Comparison of ENCODE assay signal across 33 cellular contexts in the genomic region with DNA sequence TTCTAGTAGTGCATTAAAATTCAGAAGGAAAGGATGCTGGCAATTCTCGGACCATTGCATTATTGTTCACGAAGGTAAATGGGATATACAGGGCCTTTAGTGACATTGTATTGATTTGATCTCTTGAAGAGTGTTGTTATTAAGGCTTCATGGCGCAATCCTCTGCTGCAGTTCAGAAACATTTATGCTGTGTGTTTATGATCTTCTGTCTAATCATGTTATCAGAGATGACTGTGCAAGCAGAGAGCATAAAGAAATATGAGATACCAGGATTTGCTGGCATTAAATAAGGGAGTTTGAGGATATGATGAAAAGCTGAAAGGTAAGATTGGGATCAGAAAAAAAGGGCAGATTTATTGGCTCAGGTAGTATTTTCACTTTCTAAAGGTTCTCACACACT.
"Had no signal": no experiment of that assay in that cellular context is flagged by ENCODE, and none has a peak within 500 bp of the region (broad histone marks: within the 10 kb centered on the region; RNA-seq: fewer than 3 reads in every experiment).

No MANE protein-coding gene starts in this region.

- H3K4me1 ChIP-seq: adrenal gland, ascending aorta, breast epithelium had no signal

- H3K4me3 Mint-ChIP-seq: activated B cell treated with CpG ODN at 0.5 μM for 24 hours; activated CD8-positive, alpha-beta T cell treated with anti-CD3 and anti-CD28 coated beads for 36 hours; activated naive CD8-positive, alpha-beta T cell; activated T-cell treated with anti-CD3 and anti-CD28 coated beads, Interleukin-2, amount 50 U/mL, for 4 hours; activated T-helper 17 cell treated with anti-CD3 and anti-CD28 coated beads, Interleukin-2, amount 50 U/mL, for 72 hours; brain; central memory CD8-positive, alpha-beta T cell; dendritic cell treated with granulocyte-macrophage colony-stimulating factor and Interleukin-4, amounts not matched to agents 40 ng/mL and 50 ng/mL, for 4 days; endodermal cell; T-helper 17 cell; T-helper 2 cell treated with Interferon-gamma antibody and Interleukin-4, amounts not matched to agents 5 μg/mL and 100 μg/mL, for 36 hours had no signal

- FAIRE-seq: frontal cortex had no signal

- H3K27ac ChIP-seq: adrenal gland, ascending aorta, breast epithelium, coronary artery, dorsolateral prefrontal cortex, WERI-Rb-1 had no signal

- H3K9me3 Mint-ChIP-seq: activated T-cell treated with anti-CD3 and anti-CD28 coated beads, Interleukin-2, amount 50 U/mL, for 4 hours; dendritic cell treated with granulocyte-macrophage colony-stimulating factor and Interleukin-4, amounts not matched to agents 40 ng/mL and 50 ng/mL, for 4 days; endodermal cell had no signal

- H3K36me3 Mint-ChIP-seq: activated naive CD8-positive, alpha-beta T cell had no signal

- H3K27me3 ChIP-seq: adrenal gland, ascending aorta, breast epithelium, dorsolateral prefrontal cortex had no signal

- ATAC-seq: activated CD4-positive, CD25-positive, alpha-beta regulatory T cell treated with anti-CD3 and anti-CD28 coated beads, Interleukin-2, amount 50 U/mL, for 24 hours; activated CD8-positive, alpha-beta T cell treated with anti-CD3 and anti-CD28 coated beads for 36 hours; activated T-cell treated with anti-CD3 and anti-CD28 coated beads, Interleukin-2, amount 50 U/mL, for 4 hours; activated T-helper 17 cell treated with anti-CD3 and anti-CD28 coated beads, Interleukin-2, amount 50 U/mL, for 72 hours; esophagus mucosa; T-helper 17 cell had no signal

- H3K27me3 Mint-ChIP-seq: activated B cell treated with CpG ODN at 0.5 μM for 24 hours; activated CD8-positive, alpha-beta T cell treated with anti-CD3 and anti-CD28 coated beads for 36 hours; activated naive CD8-positive, alpha-beta T cell; activated T-helper 17 cell treated with anti-CD3 and anti-CD28 coated beads, Interleukin-2, amount 50 U/mL, for 72 hours; brain; central memory CD8-positive, alpha-beta T cell; dendritic cell treated with granulocyte-macrophage colony-stimulating factor and Interleukin-4, amounts not matched to agents 40 ng/mL and 50 ng/mL, for 4 days; T-helper 17 cell had no signal

- H3K36me3 ChIP-seq: adrenal gland, ascending aorta, breast epithelium, WERI-Rb-1 had no signal

- H3K9me3 ChIP-seq: adrenal gland, ascending aorta, breast epithelium had no signal

- H3K4me3 ChIP-seq: adrenal gland, ascending aorta, breast epithelium, coronary artery, dorsolateral prefrontal cortex had no signal

- DNase-seq: activated B cell treated with CpG ODN at 0.5 μM for 24 hours; activated CD4-positive, alpha-beta T cell treated with anti-CD3 and anti-CD28 coated beads for 48 hours; activated CD4-positive, alpha-beta T cell treated with anti-CD3 and anti-CD28 coated beads, Interleukin-2, amount 50 U/mL, for 1 hour; activated CD4-positive, alpha-beta T cell treated with anti-CD3 and anti-CD28 coated beads, Interleukin-2, amount 50 U/mL, for 48 hours; activated CD8-positive, alpha-beta memory T cell treated with anti-CD3 and anti-CD28 coated beads for 24 hours; activated CD8-positive, alpha-beta T cell treated with anti-CD3 and anti-CD28 coated beads for 36 hours; activated effector memory CD4-positive, alpha-beta T cell treated with Interleukin-2 at 50 U/mL for 16 hours; activated gamma-delta T cell treated with Interleukin-2 at 50 U/mL for 16 hours; activated naive CD4-positive, alpha-beta T cell treated with anti-CD3 and anti-CD28 coated beads, Interleukin-2, amount 50 U/mL, for 16 hours; activated naive CD4-positive, alpha-beta T cell treated with Interleukin-2 at 50 U/mL for 16 hours; activated T-cell treated with anti-CD3 and anti-CD28 coated beads, Interleukin-2, amount 50 U/mL, for 4 hours; adrenal gland; dorsolateral prefrontal cortex; effector memory CD4-positive, alpha-beta T cell; endodermal cell; foreskin fibroblast; head of caudate nucleus; T-helper 1 cell; T-helper 17 cell; T1000; WERI-Rb-1 had no signal

- H3K4me1 Mint-ChIP-seq: activated B cell treated with CpG ODN at 0.5 μM for 24 hours; activated T-helper 17 cell treated with anti-CD3 and anti-CD28 coated beads, Interleukin-2, amount 50 U/mL, for 72 hours; central memory CD8-positive, alpha-beta T cell had no signal

- H3K27ac Mint-ChIP-seq: activated B cell treated with CpG ODN at 0.5 μM for 24 hours; activated CD8-positive, alpha-beta T cell treated with anti-CD3 and anti-CD28 coated beads for 36 hours; activated naive CD8-positive, alpha-beta T cell; activated T-helper 17 cell treated with anti-CD3 and anti-CD28 coated beads, Interleukin-2, amount 50 U/mL, for 72 hours; dendritic cell treated with granulocyte-macrophage colony-stimulating factor and Interleukin-4, amounts not matched to agents 40 ng/mL and 50 ng/mL, for 4 days; endodermal cell; T-helper 17 cell; T-helper 2 cell treated with Interferon-gamma antibody and Interleukin-4, amounts not matched to agents 5 μg/mL and 100 μg/mL, for 36 hours had no signal
